Comparison of ENCODE assay signal across 8 cellular contexts in the genomic region with DNA sequence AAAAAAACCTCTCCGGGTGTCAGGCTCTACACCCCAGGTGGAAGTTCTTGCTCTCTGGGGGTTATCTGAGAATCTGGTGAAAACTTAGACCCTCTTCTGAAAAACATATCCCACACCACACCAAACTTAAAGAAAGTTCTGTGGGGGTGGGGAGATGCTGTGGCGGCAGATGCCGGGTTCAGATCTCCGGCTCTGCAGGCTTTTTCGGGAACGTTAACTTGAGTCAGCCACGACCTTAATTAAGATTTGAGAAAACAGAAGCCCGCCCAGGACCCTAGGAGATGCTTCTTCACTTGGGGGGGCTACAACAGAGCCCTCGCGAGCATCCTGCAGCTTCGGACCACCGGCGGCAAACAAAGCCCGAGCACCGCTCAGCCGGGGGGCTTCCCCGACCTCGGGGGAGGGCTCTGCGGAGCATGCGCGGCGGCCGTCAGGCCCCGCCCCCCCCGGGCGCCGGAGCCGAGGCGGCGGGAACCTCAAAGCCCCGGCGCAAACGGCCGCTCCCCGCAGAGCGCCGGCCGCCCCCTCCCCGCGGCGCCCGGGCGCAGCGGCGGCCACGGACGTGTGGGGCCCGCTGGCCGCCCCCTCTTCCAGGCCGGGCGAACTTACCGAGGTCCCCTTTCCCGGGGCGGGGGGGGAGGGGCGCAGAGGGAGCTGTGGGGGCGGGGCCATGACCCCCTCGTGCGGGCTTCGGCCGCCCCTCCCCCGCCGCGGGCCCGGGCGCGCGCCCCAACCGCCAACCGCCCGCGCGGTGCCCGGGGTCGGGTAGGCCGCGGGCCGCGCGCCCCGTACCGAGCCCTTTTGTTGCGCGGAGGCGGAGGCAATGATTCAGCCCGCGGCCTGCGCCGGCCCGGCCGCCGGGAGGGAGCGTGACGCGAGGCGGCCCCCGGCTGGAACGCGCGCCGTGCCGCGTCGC. TPM values are rescaled to one million over a fixed set of nuclear protein-coding genes. Genes with fewer than 3 reads are reported as not detected.
DNase-seq lines count a peak whose midpoint lies in the region; ATAC-seq and TF ChIP-seq lines count a peak whose summit lies in the region.

No MANE protein-coding gene starts in this region.

- peaks cover 59% of the 10 kb centered on the region for H3K4me1 Mint-ChIP-seq in activated naive CD8-positive, alpha-beta T cell treated with anti-CD3 and anti-CD28 coated beads for 36 hours

- intact Hi-C loops in heart right ventricle (cut with DNase I) (loop anchor here in 1 of 10 donors (10.0 kb wide), 1 partner anchor 197 kb away; no protein-coding TSS in a partner anchor), prostate gland (cut with DNase I) (loop anchor here (2.0 kb wide), 1 partner anchor 13 kb away; no protein-coding TSS in a partner anchor)

- DNase-seq in NK-92 treated with Interleukin-12 subunit alpha and Interleukin-12 subunit beta, amount 100 ng/mL, for 24 hours (lab: John Stamatoyannopoulos, UW) = peak; percentile 70
- DNase-seq in NK-92 (lab: John Stamatoyannopoulos, UW; ENCODE audit: unreplicated experiment) (no peak), SJSA1 (ENCODE audit: low read depth in 1 of 2, low spot score in 2 of 2) (peak in 1 of 2 experiments; percentile 60), heart right ventricle (peak; percentile 21 to 47), prostate gland (ENCODE audit: low spot score) (no peak)
- DNase-seq in activated naive CD8-positive, alpha-beta T cell treated with anti-CD3 and anti-CD28 coated beads for 36 hours = peak; percentile 71

- peak overlapping the region; percentile 77 for H3K27ac Mint-ChIP-seq in activated naive CD8-positive, alpha-beta T cell treated with anti-CD3 and anti-CD28 coated beads for 36 hours

- 0 to 1% methylated on average over 40 to 92 of the region's 103 CpGs for WGBS in heart right ventricle, 2 donors
- under 1% methylated on average over 58 of the region's 103 CpGs for WGBS in prostate gland

- ATAC-seq in HG03159 (IDR thresholded peaks at IDR 0.05; ENCODE audit: unreplicated experiment) = peak; percentile 32
- peak; percentile 54 to 72 (median 58) for ATAC-seq in heart right ventricle
- ATAC-seq in GM18873 (IDR thresholded peaks at IDR 0.05; ENCODE audit: low FRiP score, unreplicated experiment) = no peak

- H3K9me3 Mint-ChIP-seq in activated naive CD8-positive, alpha-beta T cell treated with anti-CD3 and anti-CD28 coated beads for 36 hours = no peaks in the 10 kb centered on the region

- H3K27ac ChIP-seq in SJSA1 = peak overlapping the region; percentile 88
- H3K27ac ChIP-seq in heart right ventricle = peak overlapping the region; percentile 65 to 94 (median 82)
- peak overlapping the region; percentile 75 to 81 for H3K27ac ChIP-seq in prostate gland

- H3K27me3 ChIP-seq in SJSA1 (replicated peaks) (no peaks in the 10 kb centered on the region), heart right ventricle (no peaks in the 10 kb centered on the region), prostate gland (replicated peaks; ENCODE audit: insufficient read depth) (no peaks in the 10 kb centered on the region)

- peaks cover 6% of the 10 kb centered on the region for H3K9me3 ChIP-seq in SJSA1 (replicated peaks)
- H3K9me3 ChIP-seq in heart right ventricle = no peaks in the 10 kb centered on the region
- H3K9me3 ChIP-seq in prostate gland = no peaks in the 10 kb centered on the region

- H3K27me3 Mint-ChIP-seq in activated naive CD8-positive, alpha-beta T cell treated with anti-CD3 and anti-CD28 coated beads for 36 hours = no peaks in the 10 kb centered on the region

- H3K4me1 ChIP-seq in SJSA1 (replicated peaks) = peaks cover 31% of the 10 kb centered on the region
- peaks cover 0 to 41% (median 21%) of the 10 kb centered on the region in 9 donors for H3K4me1 ChIP-seq in heart right ventricle
- peaks cover 6% of the 10 kb centered on the region for H3K4me1 ChIP-seq in prostate gland (replicated peaks)

- TF ChIP-seq POLR2A in prostate gland (IDR thresholded peaks at IDR 0.05) = no peak

- H3K36me3 ChIP-seq in SJSA1 = peaks cover 55% of the 10 kb centered on the region
- H3K36me3 ChIP-seq in heart right ventricle = peaks cover 0 to 30% (median 0%) of the 10 kb centered on the region in 9 donors
- no peaks in the 10 kb centered on the region for H3K36me3 ChIP-seq in prostate gland

- H3K4me3 ChIP-seq in SJSA1 (peak overlapping the region; percentile 99), heart right ventricle (peak overlapping the region; percentile 51 to 92 (median 79)), prostate gland (peak overlapping the region; percentile 63 to 68)

- peak overlapping the region; percentile 79 for H3K4me3 Mint-ChIP-seq in activated naive CD8-positive, alpha-beta T cell treated with anti-CD3 and anti-CD28 coated beads for 36 hours

- TF ChIP-seq CTCF in heart right ventricle (IDR thresholded peaks at IDR 0.05) (no peak), prostate gland (IDR thresholded peaks at IDR 0.05) (no peak)

- H3K36me3 Mint-ChIP-seq in activated naive CD8-positive, alpha-beta T cell treated with anti-CD3 and anti-CD28 coated beads for 36 hours = peaks cover 49% of the 10 kb centered on the region

RNA-seq across cellular contexts. Expression of a gene that starts 2.0 kb away (rescaled TPM):
- total RNA-seq in SJSA1 (2014; rRNA removed; shearing (Covaris generic)) = 98.5 and 106 TPM in 2 replicates
- total RNA-seq in activated naive CD8-positive, alpha-beta T cell treated with anti-CD3 and anti-CD28 coated beads for 36 hours = 100 to 1,000 TPM; 192 to 196 TPM
- 10 to 100 TPM in 7 of 10 donors, 1 to 10 TPM in 3; 9.0 to 25.3 (median 11.4) TPM for total RNA-seq in heart right ventricle
- 10 to 100 TPM in 1 of 2 donors, 1 to 10 TPM in 1; 9.4 to 12.5 TPM for polyA plus RNA-seq in heart right ventricle
- total RNA-seq in prostate gland = 10 to 100 TPM; 42.6 to 65.4 TPM

Comparison
In these comparisons a context has a peak if more than half of its experiments do, and no peak if none do; other contexts are left out.
1. DNase-seq: peak in NK-92 treated with Interleukin-12 subunit alpha and Interleukin-12 subunit beta, amount 100 ng/mL, for 24 hours (single experiment), activated naive CD8-positive, alpha-beta T cell treated with anti-CD3 and anti-CD28 coated beads for 36 hours (single experiment) and heart right ventricle (2 of 2); none in NK-92 (single experiment) and prostate gland (single experiment).
2. Peak in every context shown above with its lines, with median percentiles within 50 percentile points of each other: H3K27ac ChIP-seq and H3K4me3 ChIP-seq.